ENCODE assay signal across 9 cellular contexts in the genomic region with DNA sequence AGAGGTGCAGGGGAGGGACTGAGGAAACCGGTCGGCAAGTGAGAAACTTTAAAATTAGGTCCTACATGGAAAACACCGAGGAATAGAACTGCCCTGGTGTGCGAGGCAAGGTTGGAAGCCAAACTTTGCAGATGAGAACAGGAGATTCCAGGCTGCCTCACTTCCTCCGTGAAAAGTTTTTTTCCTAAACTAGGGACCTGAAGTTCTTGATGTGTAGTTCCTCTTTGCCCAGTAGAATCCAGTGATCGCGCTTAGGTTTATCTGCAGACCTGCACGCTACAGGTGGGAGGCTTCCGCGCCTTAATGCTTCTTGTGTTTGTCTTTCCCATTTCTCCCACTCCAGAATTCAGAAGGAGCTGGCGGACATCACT. TPM values are rescaled to one million over a fixed set of nuclear protein-coding genes. Genes with fewer than 3 reads are reported as not detected.
DNase-seq lines count a peak whose midpoint lies in the region; ATAC-seq and TF ChIP-seq lines count a peak whose summit lies in the region.
"Had no signal": no experiment of that assay in that cellular context is flagged by ENCODE, and none has a peak within 500 bp of the region (broad histone marks: within the 10 kb centered on the region; RNA-seq: fewer than 3 reads in every experiment).

No MANE protein-coding gene starts in this region.

- H3K27me3 ChIP-seq in A673 (replicated peaks; ENCODE audit: insufficient read depth, low read depth, low read length, poor library complexity) (no peaks in the 10 kb centered on the region), foreskin keratinocyte (no peaks in the 10 kb centered on the region)

- H3K9me3 Mint-ChIP-seq in T-cell, result no peaks in the 10 kb centered on the region

- ATAC-seq in GM19035 (IDR thresholded peaks at IDR 0.05; ENCODE audit: unreplicated experiment) (peak; percentile 2), T-cell (replicated peaks in 1 of 4) (peak in 1 of 4 experiments; percentile 23), foreskin keratinocyte (peak; percentile 38), GM18517 (IDR thresholded peaks at IDR 0.05; ENCODE audit: unreplicated experiment) (no peak), HG02642 (IDR thresholded peaks at IDR 0.05; ENCODE audit: poor library complexity, unreplicated experiment) (no peak)
- ATAC-seq: HCT116 had no signal

- H3K36me3 Mint-ChIP-seq in T-cell, result peaks cover 18% of the 10 kb centered on the region

- TF ChIP-seq CTCF in A673 (conservative IDR thresholded peaks at IDR 0.05; ENCODE audit: low read depth, low read length), result no peak
- no peak for TF ChIP-seq CTCF in foreskin keratinocyte (conservative IDR thresholded peaks at IDR 0.05)

- no TSS peak for BruUV-seq in A673 (replicated peaks; lab: Mats Ljungman, UMichigan)

- H3K4me1 ChIP-seq in A673 (ENCODE audit: insufficient read depth, low read length, poor library complexity, severe bottlenecking) (peaks cover 27% of the 10 kb centered on the region), foreskin keratinocyte (peaks cover 18% of the 10 kb centered on the region)

- peak overlapping the region; percentile 87 to 95 for H3K27ac Mint-ChIP-seq in T-cell

- CTCF ChIA-PET in A673 (lab: Charles Lee), result no interaction called here
- CTCF ChIA-PET in T-cell (lab: Charles Lee), result no interaction called here

- peaks cover 67 to 79% (median 69%) of the 10 kb centered on the region in 3 donors for H3K4me1 Mint-ChIP-seq in T-cell

- H3K27ac ChIP-seq in A673 (ENCODE audit: low read depth, low read length, poor library complexity, severe bottlenecking), result peak overlapping the region; percentile 87
- peak overlapping the region; percentile 80 for H3K27ac ChIP-seq in foreskin keratinocyte

- peaks cover 25% of the 10 kb centered on the region for H3K36me3 ChIP-seq in A673 (ENCODE audit: insufficient read depth, low read length, poor library complexity, severe bottlenecking)

- H3K4me3 Mint-ChIP-seq in T-cell, result peak overlapping the region; percentile 94 to 98 (median 95)

- no peaks in the 10 kb centered on the region for H3K9me3 ChIP-seq in A673 (ENCODE audit: low read depth, low read length, poor library complexity, severe bottlenecking)

- intact Hi-C loops in A673 (cut with micrococcal nuclease; ENCODE audit: unreplicated experiment), result no loop called here

- no peaks in the 10 kb centered on the region for H3K27me3 Mint-ChIP-seq in T-cell

- DNase-seq in A673 (ENCODE audit: low spot score), result no peak
- no peak for DNase-seq in T-cell
- DNase-seq in foreskin keratinocyte, result peak in 1 of 2 donors; percentile 32
- DNase-seq in renal cortical epithelial cell (ENCODE audit: low read depth), result peak; percentile 26
- no peak for DNase-seq in SIG-M5 treated with dmso at 0.1 percent for 504 hours (lab: John Stamatoyannopoulos, UW; ENCODE audit: unreplicated experiment)

- POLR2A ChIA-PET in A673 (lab: Charles Lee; ENCODE audit: low non-redundant PET), result no interaction called here
- POLR2A ChIA-PET in T-cell (lab: Charles Lee), result interaction anchor here in 1 of 2 donors (0.6 to 1.0 kb wide), 2 partner anchors 12 to 80 kb away, joined by 3 to 4 read pairs; no protein-coding TSS in a partner anchor

- H3K4me3 ChIP-seq in A673 (ENCODE audit: low read depth, low read length, poor library complexity, severe bottlenecking), result peak overlapping the region; percentile 63

RNA-seq across cellular contexts. Expression of a gene that starts 5.3 kb away (rescaled TPM):
- total RNA-seq in A673 (2021) (144 and 152 TPM in 2 replicates), T-cell (10 to 100 TPM; 39.1 to 71.8 (median 51.6) TPM), foreskin keratinocyte (91.8 and 97.3 TPM in 2 replicates), renal cortical epithelial cell (98.2 and 285 TPM in 2 replicates)
- 88.1 and 93.4 TPM in 2 replicates for polyA plus RNA-seq in foreskin keratinocyte

Comparison
In these comparisons a context has a peak if more than half of its experiments do, and no peak if none do; other contexts are left out.
1. ATAC-seq: peak in GM19035 (single experiment) and foreskin keratinocyte (single experiment); none in GM18517 (single experiment) and HG02642 (single experiment).